ENCODE assay signal across 19 cellular contexts in genomic region chr5:180330270-180330648, GRCh38. TPM values are rescaled to one million over a fixed set of nuclear protein-coding genes. Genes with fewer than 3 reads are reported as not detected.
A peak's percentile ranks its signal among the peaks of the same experiment; 100 is the strongest.
DNase-seq lines count a peak whose midpoint lies in the region; ATAC-seq and TF ChIP-seq lines count a peak whose summit lies in the region.
"Had no signal": no experiment of that assay in that cellular context is flagged by ENCODE, and none has a peak within 500 bp of the region (broad histone marks: within the 10 kb centered on the region; RNA-seq: fewer than 3 reads in every experiment).

No MANE protein-coding gene starts in this region.

- H3K9me3 Mint-ChIP-seq in stimulated activated naive CD8-positive, alpha-beta T cell treated with anti-CD3 and anti-CD28 coated beads, Interleukin-15, amount 100 ng/mL, for 72 hours = no peaks in the 10 kb centered on the region
- H3K9me3 Mint-ChIP-seq: brain; CD4-positive, CD25-positive, alpha-beta regulatory T cell had no signal

- peaks cover 23% of the 10 kb centered on the region for H3F3A ChIP-seq in SK-N-SH (replicated peaks; ENCODE audit: insufficient read depth)

- no peak overlapping the region for H3K4me3 Mint-ChIP-seq in stimulated activated naive CD8-positive, alpha-beta T cell treated with anti-CD3 and anti-CD28 coated beads, Interleukin-15, amount 100 ng/mL, for 72 hours
- H3K4me3 Mint-ChIP-seq: brain; CD4-positive, CD25-positive, alpha-beta regulatory T cell had no signal

- H3K9me2 ChIP-seq in SK-N-SH = no peaks in the 10 kb centered on the region
- no peaks in the 10 kb centered on the region for H3K9me2 ChIP-seq in hepatocyte (replicated peaks; ENCODE audit: insufficient read depth)

- H4K20me1 ChIP-seq in SK-N-SH (ENCODE audit: insufficient read depth) (no peaks in the 10 kb centered on the region), hepatocyte (ENCODE audit: insufficient read depth, poor library complexity, severe bottlenecking) (no peaks in the 10 kb centered on the region)

- H3K79me2 ChIP-seq in SK-N-SH (ENCODE audit: insufficient read depth) = no peaks in the 10 kb centered on the region
- no peaks in the 10 kb centered on the region for H3K79me2 ChIP-seq in hepatocyte

- H2AFZ ChIP-seq in SK-N-SH (ENCODE audit: low read depth) (no peak overlapping the region; the same call in 1 of the 2 replicates), hepatocyte (no peak overlapping the region)

- peaks cover 7% of the 10 kb centered on the region for H3K4me1 Mint-ChIP-seq in stimulated activated naive CD8-positive, alpha-beta T cell treated with anti-CD3 and anti-CD28 coated beads, Interleukin-15, amount 100 ng/mL, for 72 hours

- TF ChIP-seq CTCF in SK-N-SH (IDR thresholded peaks at IDR 0.05) = no peak
- TF ChIP-seq CTCF in hepatocyte (IDR thresholded peaks at IDR 0.05; ENCODE audit: poor library complexity) = no peak

- CTCF ChIA-PET in SK-N-SH (lab: Yijun Ruan, JAX) = interaction anchor here (1.3 to 11.1 kb wide), 4 partner anchors 15 to 141 kb away, joined by 4 to 171 read pairs (median 45); partner anchors contain the start of gene MAPK9

- peaks cover 42% of the 10 kb centered on the region for H3K27me3 Mint-ChIP-seq in stimulated activated naive CD8-positive, alpha-beta T cell treated with anti-CD3 and anti-CD28 coated beads, Interleukin-15, amount 100 ng/mL, for 72 hours
- H3K27me3 Mint-ChIP-seq: brain had no signal

- H3K27me3 ChIP-seq in SK-N-SH (ENCODE audit: insufficient read depth) = no peaks in the 10 kb centered on the region
- H3K27me3 ChIP-seq in hepatocyte = no peaks in the 10 kb centered on the region
- H3K27me3 ChIP-seq: right lobe of liver had no signal

- no peak overlapping the region for H3K9ac ChIP-seq in SK-N-SH

- DNase-seq in SK-N-SH (no peak), RKO (ENCODE audit: low spot score) (peak; percentile 62), hepatocyte (ENCODE audit: low spot score) (no peak), GM19238 (ENCODE audit: insufficient read length, low spot score) (no peak)
- DNase-seq in stimulated activated naive CD8-positive, alpha-beta T cell treated with anti-CD3 and anti-CD28 coated beads, Interleukin-15, amount 100 ng/mL, for 72 hours = no peak
- DNase-seq: activated CD8-positive, alpha-beta memory T cell treated with anti-CD3 and anti-CD28 coated beads for 24 hours; activated gamma-delta T cell; CD4-positive, CD25-positive, alpha-beta regulatory T cell; NCI-H1417; NCI-H2227 treated with DMSO at 0.1 percent for 48 hours; right lobe of liver; stimulated activated naive CD4-positive, alpha-beta T cell had no signal

- H3K36me3 ChIP-seq in SK-N-SH (replicated peaks in 1 of 2; ENCODE audit: control insufficient read depth in 1 of 2, insufficient read depth in 2 of 2, low read length in 1 of 2) = no peaks in the 10 kb centered on the region
- H3K36me3 ChIP-seq in hepatocyte (replicated peaks; ENCODE audit: insufficient read depth, low read depth) = no peaks in the 10 kb centered on the region
- H3K36me3 ChIP-seq: right lobe of liver had no signal

- TF ChIP-seq RAD21 in SK-N-SH (IDR thresholded peaks at IDR 0.05; ENCODE audit: low read length) = no peak

- H3K4me2 ChIP-seq in SK-N-SH = peak overlapping the region; percentile 25
- peak overlapping the region; percentile 60 for H3K4me2 ChIP-seq in hepatocyte

- no peaks in the 10 kb centered on the region for H3K9me3 ChIP-seq in SK-N-SH
- no peaks in the 10 kb centered on the region for H3K9me3 ChIP-seq in hepatocyte (ENCODE audit: low read depth)
- H3K9me3 ChIP-seq: right lobe of liver had no signal

- H3K4me3 ChIP-seq in SK-N-SH (ENCODE audit: low read depth in 2 of 2, low read length in 1 of 2) (no peak overlapping the region), hepatocyte (no peak overlapping the region)
- H3K4me3 ChIP-seq: lung, right lobe of liver had no signal

- POLR2A ChIA-PET in SK-N-SH (lab: Yijun Ruan, JAX) = no interaction called here

- H3K27ac Mint-ChIP-seq in stimulated activated naive CD8-positive, alpha-beta T cell treated with anti-CD3 and anti-CD28 coated beads, Interleukin-15, amount 100 ng/mL, for 72 hours = no peak overlapping the region
- H3K27ac Mint-ChIP-seq: CD4-positive, CD25-positive, alpha-beta regulatory T cell had no signal

- peak overlapping the region in 1 of 2 experiments; percentile 76; a peak in 2 of 4 replicates for H3K27ac ChIP-seq in SK-N-SH (ENCODE audit: low read depth in 2 of 2, low read length in 1 of 2)
- H3K27ac ChIP-seq in hepatocyte = peak overlapping the region; percentile 81
- H3K27ac ChIP-seq: 22Rv1, right lobe of liver, VCaP had no signal

- H3K4me1 ChIP-seq in SK-N-SH (ENCODE audit: control insufficient read depth in 1 of 2, insufficient read depth in 2 of 2, low read depth in 1 of 2, low read length in 1 of 2) (peaks cover 2 to 12% of the 10 kb centered on the region in 2 experiments; a peak in 2 of 4 replicates), hepatocyte (ENCODE audit: insufficient read depth) (peaks cover 9% of the 10 kb centered on the region)
- H3K4me1 ChIP-seq: right lobe of liver had no signal

- TF ChIP-seq EP300 in SK-N-SH (IDR thresholded peaks at IDR 0.05; ENCODE audit: borderline replicate concordance in 1 of 2, low read depth in 1 of 2, low read length in 1 of 2) = no peak

- 79% methylated on average over 5 of the region's 5 CpGs for WGBS in SK-N-SH (ENCODE audit: low lambda C conversion rate)
- WGBS in hepatocyte (ENCODE audit: low lambda C conversion rate, missing lambda C conversion rate) = 78% methylated on average over 5 of the region's 5 CpGs

- ATAC-seq in SK-N-SH treated with all-trans-retinoic acid at 6 μM for 48 hours (no peak), HG02571 (IDR thresholded peaks at IDR 0.05; ENCODE audit: unreplicated experiment) (no peak), GM18861 (IDR thresholded peaks at IDR 0.05; ENCODE audit: unreplicated experiment) (no peak)
- peak; percentile 31 for ATAC-seq in stimulated activated naive CD8-positive, alpha-beta T cell treated with anti-CD3 and anti-CD28 coated beads, Interleukin-15, amount 100 ng/mL, for 72 hours

TF ChIP-seq in SK-N-SH, 30 proteins besides CTCF, POLR2A, EP300 and RAD21 (continues in another document):
- TF ChIP-seq GABPA (IDR thresholded peaks at IDR 0.05; ENCODE audit: low read depth) = no peak
- no peak for TF ChIP-seq EZH2phosphoT487 (IDR thresholded peaks at IDR 0.05; ENCODE audit: borderline replicate concordance, low read depth)
- TF ChIP-seq IRF3 (IDR thresholded peaks at IDR 0.05; ENCODE audit: low read depth, low read length) = no peak

TF ChIP-seq in SK-N-SH treated with all-trans-retinoic acid at 6 μM for 48 hours, 23 proteins besides CTCF, POLR2A, EP300 and RAD21:
- TF ChIP-seq ESRRG (CRISPR knock-in tag; IDR thresholded peaks at IDR 0.05) (no peak), ZFP30 (CRISPR knock-in tag; IDR thresholded peaks at IDR 0.05) (no peak), SNAI2 (CRISPR knock-in tag; IDR thresholded peaks at IDR 0.05) (no peak)

RNA-seq across cellular contexts. Expression of gene GFPT2, which starts 22.9 kb away (rescaled TPM):
- polyA plus RNA-seq in SK-N-SH (2012; rRNA removed) = 8.1 and 8.9 TPM in 2 replicates
- 7.2 and 8.7 TPM in 2 replicates for polyA plus RNA-seq in SK-N-SH (2012; cell fraction: cytosol; rRNA removed)
- 10.5 and 13.5 TPM in 2 replicates for polyA plus RNA-seq in SK-N-SH (2012; cell fraction: nucleus; rRNA removed)
- total RNA-seq in hepatocyte = 15.9 and 25.0 TPM in 2 replicates
- 44.6 and 46.6 TPM in 2 replicates for polyA plus RNA-seq in hepatocyte
- total RNA-seq: CD4-positive, CD25-positive, alpha-beta regulatory T cell had no signal

RNA-seq across cellular contexts. Expression of gene MAPK9, which starts 38.4 kb away (rescaled TPM):
- polyA plus RNA-seq in SK-N-SH (2012; rRNA removed) (23.9 and 26.2 TPM in 2 replicates), hepatocyte (17.5 and 17.8 TPM in 2 replicates)
- polyA plus RNA-seq in SK-N-SH (2012; cell fraction: cytosol; rRNA removed) = 30.9 and 34.3 TPM in 2 replicates
- 19.0 and 25.9 TPM in 2 replicates for polyA plus RNA-seq in SK-N-SH (2012; cell fraction: nucleus; rRNA removed)
- total RNA-seq in hepatocyte = 31.3 and 39.1 TPM in 2 replicates
